In genomic region chr22:49918911-49919881, GRCh38 we compare ENCODE assay signal across 1 cellular context.
A peak's percentile ranks its signal among the peaks of the same experiment; 100 is the strongest.
TF ChIP-seq lines count a peak whose summit lies in the region.

No MANE protein-coding gene starts in this region.

TF ChIP-seq in HepG2, 621 proteins besides CTCF, POLR2A, EP300 and RAD21:
- no peak for TF ChIP-seq HBP1 (CRISPR knock-in tag; IDR thresholded peaks at IDR 0.05; ENCODE audit: low read depth)
- TF ChIP-seq ZNF296 (CRISPR knock-in tag; conservative IDR thresholded peaks at IDR 0.05) = 0 out of 2 replicates have a peak, but pooled peaks have one; percentile 36
- TF ChIP-seq ZNF773 (CRISPR knock-in tag; IDR thresholded peaks at IDR 0.05; ENCODE audit: borderline replicate concordance) = no peak
- no peak for TF ChIP-seq JUNB (CRISPR knock-in tag; IDR thresholded peaks at IDR 0.05; ENCODE audit: borderline replicate concordance)
- peak; percentile 45; the same call in 1 of the 2 replicates for TF ChIP-seq GABPB1 (CRISPR knock-in tag; IDR thresholded peaks at IDR 0.05)
- 0 out of 2 replicates have a peak, but pooled peaks have one; percentile 43 for TF ChIP-seq DZIP1 (CRISPR knock-in tag; IDR thresholded peaks at IDR 0.05)
- TF ChIP-seq ZNF124 (CRISPR knock-in tag; IDR thresholded peaks at IDR 0.05) = no peak
- peak; percentile 79 for TF ChIP-seq NRL (CRISPR knock-in tag; IDR thresholded peaks at IDR 0.05; ENCODE audit: borderline replicate concordance)
- no peak for TF ChIP-seq HMG20A (CRISPR knock-in tag; IDR thresholded peaks at IDR 0.05; ENCODE audit: borderline replicate concordance)
- TF ChIP-seq, protein P1, sequence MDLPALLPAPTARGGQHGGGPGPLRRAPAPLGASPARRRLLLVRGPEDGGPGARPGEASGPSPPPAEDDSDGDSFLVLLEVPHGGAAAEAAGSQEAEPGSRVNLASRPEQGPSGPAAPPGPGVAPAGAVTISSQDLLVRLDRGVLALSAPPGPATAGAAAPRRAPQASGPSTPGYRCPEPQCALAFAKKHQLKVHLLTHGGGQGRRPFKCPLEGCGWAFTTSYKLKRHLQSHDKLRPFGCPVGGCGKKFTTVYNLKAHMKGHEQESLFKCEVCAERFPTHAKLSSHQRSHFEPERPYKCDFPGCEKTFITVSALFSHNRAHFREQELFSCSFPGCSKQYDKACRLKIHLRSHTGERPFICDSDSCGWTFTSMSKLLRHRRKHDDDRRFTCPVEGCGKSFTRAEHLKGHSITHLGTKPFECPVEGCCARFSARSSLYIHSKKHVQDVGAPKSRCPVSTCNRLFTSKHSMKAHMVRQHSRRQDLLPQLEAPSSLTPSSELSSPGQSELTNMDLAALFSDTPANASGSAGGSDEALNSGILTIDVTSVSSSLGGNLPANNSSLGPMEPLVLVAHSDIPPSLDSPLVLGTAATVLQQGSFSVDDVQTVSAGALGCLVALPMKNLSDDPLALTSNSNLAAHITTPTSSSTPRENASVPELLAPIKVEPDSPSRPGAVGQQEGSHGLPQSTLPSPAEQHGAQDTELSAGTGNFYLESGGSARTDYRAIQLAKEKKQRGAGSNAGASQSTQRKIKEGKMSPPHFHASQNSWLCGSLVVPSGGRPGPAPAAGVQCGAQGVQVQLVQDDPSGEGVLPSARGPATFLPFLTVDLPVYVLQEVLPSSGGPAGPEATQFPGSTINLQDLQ (CRISPR knock-in tag; IDR thresholded peaks at IDR 0.05) = no peak
- TF ChIP-seq ZNF556 (CRISPR knock-in tag; IDR thresholded peaks at IDR 0.05; ENCODE audit: borderline replicate concordance) = no peak
- TF ChIP-seq ZBTB40 (IDR thresholded peaks at IDR 0.05) = no peak
- 0 out of 2 replicates have a peak, but pooled peaks have one; percentile 30 for TF ChIP-seq ZBTB40 (CRISPR knock-in tag; IDR thresholded peaks at IDR 0.05)
- TF ChIP-seq ZNF224 (CRISPR knock-in tag; IDR thresholded peaks at IDR 0.05) = 0 out of 2 replicates have a peak, but pooled peaks have one; percentile 17
- TF ChIP-seq TBL1XR1 (IDR thresholded peaks at IDR 0.05; ENCODE audit: borderline replicate concordance, low read length, partially characterized antibody) = no peak
- TF ChIP-seq MAFK (conservative IDR thresholded peaks at IDR 0.05 in 1 of 2, IDR thresholded peaks at IDR 0.05 in 1 of 2; ENCODE audit: low read length in 2 of 2) = no peak
- no peak for TF ChIP-seq RAD51 (IDR thresholded peaks at IDR 0.05; ENCODE audit: borderline replicate concordance)
TF ChIP-seq in HepG2: peak in this region for 6.
